1 cellular context compared by ENCODE assay signal in the genomic region with DNA sequence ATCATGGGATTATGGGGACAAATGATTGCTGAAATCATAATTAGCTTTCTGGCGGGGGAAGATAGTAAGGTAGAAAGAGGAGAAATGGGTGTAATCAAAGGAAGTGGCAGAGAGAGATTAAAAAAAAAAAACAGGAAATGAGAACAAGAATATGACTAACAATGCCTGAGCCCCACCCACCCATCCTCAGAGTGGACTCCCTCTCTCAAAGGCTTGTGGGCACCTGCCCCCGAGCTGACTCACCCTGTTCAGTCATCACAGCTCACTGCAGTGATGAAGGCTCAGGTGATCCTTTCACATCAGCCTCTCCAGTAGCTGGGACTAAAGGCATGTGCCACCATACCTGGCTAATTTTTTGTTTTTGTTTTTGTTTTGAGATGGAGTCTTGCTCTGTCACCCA.
TF ChIP-seq lines count a peak whose summit lies in the region.

No MANE protein-coding gene starts in this region.

TF ChIP-seq in GM23338, 12 proteins besides CTCF, POLR2A, EP300 and RAD21 (continued from another document):
- TF ChIP-seq ZNF462 (CRISPR knock-in tag; IDR thresholded peaks at IDR 0.05) = no peak
- TF ChIP-seq JUNB (IDR thresholded peaks at IDR 0.05; ENCODE audit: unreplicated experiment) = no peak
- TF ChIP-seq ZNF114 (CRISPR knock-in tag; IDR thresholded peaks at IDR 0.05) = no peak
- TF ChIP-seq STAT1 (IDR thresholded peaks at IDR 0.05; ENCODE audit: unreplicated experiment) = no peak
- TF ChIP-seq POLR2AphosphoS5 (IDR thresholded peaks at IDR 0.05; ENCODE audit: low read depth) = no peak
- no peak for TF ChIP-seq EZH2phosphoT487 (IDR thresholded peaks at IDR 0.05; ENCODE audit: unreplicated experiment)
- TF ChIP-seq NANOG (IDR thresholded peaks at IDR 0.05; ENCODE audit: borderline replicate concordance) = no peak
- TF ChIP-seq ZNF331 (CRISPR knock-in tag; IDR thresholded peaks at IDR 0.05; ENCODE audit: low read depth) = no peak
- TF ChIP-seq CREB1 (CRISPR knock-in tag; IDR thresholded peaks at IDR 0.05; ENCODE audit: low read depth) = no peak
